8 cellular contexts compared by ENCODE assay signal in genomic region chr19:6393074-6393981, GRCh38. TPM values are rescaled to one million over a fixed set of nuclear protein-coding genes. Genes with fewer than 3 reads are reported as not detected.
DNase-seq lines count a peak whose midpoint lies in the region; ATAC-seq and TF ChIP-seq lines count a peak whose summit lies in the region.

TSS of gene GTF2F1 (minus strand) at chr19:6393164. CDS start at chr19:6392995, 169 bp downstream.

- peaks cover 5% of the 10 kb centered on the region for H3K36me3 Mint-ChIP-seq in progenitor cell of endocrine pancreas (ENCODE audit: insufficient read depth)

- ATAC-seq in HG02798 (IDR thresholded peaks at IDR 0.05; ENCODE audit: poor library complexity, unreplicated experiment) = peak; percentile 88
- ATAC-seq in left cardiac atrium = peak; percentile 95 to 96

- intact Hi-C loops in T-helper 1 cell treated with Interleukin-12 subunit alpha and Interleukin-12 subunit beta and Interleukin-4 antibody, amounts not matched to agents 30 ng/mL and 1 ng/mL, for 36 hours (cut with micrococcal nuclease) = loop anchor here (1.0 to 5.0 kb wide), 6 partner anchors 20 to 489 kb away; partner anchors contain the start of genes CLPP, GPR108, TRIP10 and VMAC
- intact Hi-C loops in left cardiac atrium (cut with DNase I) = no loop called here

- peak within 1 kb of the TSS; percentile 90 for H3K4me3 Mint-ChIP-seq in progenitor cell of endocrine pancreas (ENCODE audit: low read depth)

- H3K9me3 Mint-ChIP-seq in progenitor cell of endocrine pancreas (ENCODE audit: low read depth) = no peaks in the 10 kb centered on the region

- H3K27ac Mint-ChIP-seq in progenitor cell of endocrine pancreas = peak within 1 kb of the TSS; percentile 95

- peak; percentile 22 for TF ChIP-seq CTCF in GM12873 (IDR thresholded peaks at IDR 0.05; ENCODE audit: insufficient read depth, low read depth, low read length, missing control alignments)
- TF ChIP-seq CTCF in progenitor cell of endocrine pancreas (IDR thresholded peaks at IDR 0.05; ENCODE audit: unreplicated experiment) = peak; percentile 35

- no peaks in the 10 kb centered on the region for H3K27me3 Mint-ChIP-seq in progenitor cell of endocrine pancreas

- peak; percentile 78 for DNase-seq in NCI-H146 treated with DMSO at 0.1 percent for 48 hours (lab: John Stamatoyannopoulos, UW; ENCODE audit: unreplicated experiment)
- peak; percentile 93 for DNase-seq in amniotic epithelial cell (ENCODE audit: low read depth)
- DNase-seq in left cardiac atrium = peak; percentile 97
- peak; percentile 87 for DNase-seq in progenitor cell of endocrine pancreas (ENCODE audit: low spot score, unreplicated experiment)
- peak; percentile 95 for DNase-seq in ureter (ENCODE audit: low spot score)

- H3K4me1 Mint-ChIP-seq in progenitor cell of endocrine pancreas (ENCODE audit: low read depth) = peaks cover 20% of the 10 kb centered on the region

RNA-seq across cellular contexts. Expression of gene GTF2F1, which starts in this region (rescaled TPM):
- 65.9 and 66.3 TPM in 2 replicates for total RNA-seq in T-helper 1 cell treated with Interleukin-12 subunit alpha and Interleukin-12 subunit beta and Interleukin-4 antibody, amounts not matched to agents 30 ng/mL and 1 ng/mL, for 36 hours
- total RNA-seq in left cardiac atrium = 10 to 100 TPM; 29.6 to 33.0 TPM
- total RNA-seq in progenitor cell of endocrine pancreas = 75.1 and 77.8 TPM in 2 replicates
- total RNA-seq in ureter = 52.9 TPM

Comparison
In these comparisons a context has a peak if more than half of its experiments do, and no peak if none do; other contexts are left out.
1. Peak in every context shown above with its lines: DNase-seq and ATAC-seq.